In the genomic region with DNA sequence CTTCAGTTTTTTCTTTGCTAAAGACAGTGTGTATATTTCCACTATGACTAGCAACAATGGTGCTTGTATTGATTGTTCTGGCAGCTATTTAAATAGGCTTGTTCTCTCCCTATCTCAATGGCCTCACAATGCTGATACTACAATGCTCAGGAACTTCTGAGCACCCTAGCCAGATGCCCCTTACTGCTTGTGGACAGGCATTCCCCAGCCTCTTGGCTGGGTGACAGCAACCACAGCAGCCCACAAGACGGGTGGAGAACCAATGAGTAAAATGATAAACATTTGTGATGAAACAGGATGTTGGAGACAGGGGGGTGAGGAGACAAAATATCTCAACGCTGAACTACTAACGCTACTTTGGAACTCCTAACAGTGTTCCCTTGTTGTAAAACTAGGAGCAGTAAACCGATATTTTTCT, we compare ENCODE assay signal across 9 cellular contexts. TPM values are rescaled to one million over a fixed set of nuclear protein-coding genes. Genes with fewer than 3 reads are reported as not detected.
DNase-seq lines count a peak whose midpoint lies in the region; ATAC-seq and TF ChIP-seq lines count a peak whose summit lies in the region.
"Had no signal": no experiment of that assay in that cellular context is flagged by ENCODE, and none has a peak within 500 bp of the region (broad histone marks: within the 10 kb centered on the region; RNA-seq: fewer than 3 reads in every experiment).

No MANE protein-coding gene starts in this region.

- H3K27me3 ChIP-seq in ovary (no peaks in the 10 kb centered on the region), WERI-Rb-1 (ENCODE audit: insufficient read depth, low read depth, severe bottlenecking) (no peaks in the 10 kb centered on the region), H7 (ENCODE audit: control insufficient read depth, insufficient read depth, low read length) (no peaks in the 10 kb centered on the region)
- H3K27me3 ChIP-seq: ascending aorta had no signal

- H3K27me3 Mint-ChIP-seq in activated CD8-positive, alpha-beta T cell treated with anti-CD3 and anti-CD28 coated beads, Interleukin-2, amount 10 ng/mL, durations not matched to agents 7 days and 5 days (ENCODE audit: low read depth) = no peaks in the 10 kb centered on the region

- ATAC-seq in HG02642 (IDR thresholded peaks at IDR 0.05; ENCODE audit: poor library complexity, unreplicated experiment) = peak; percentile 83
- ATAC-seq in activated CD8-positive, alpha-beta T cell treated with anti-CD3 and anti-CD28 coated beads, Interleukin-2, amount 10 ng/mL, durations not matched to agents 7 days and 5 days = peak; percentile 74

- H3K36me3 ChIP-seq in ovary = no peaks in the 10 kb centered on the region
- H3K36me3 ChIP-seq in WERI-Rb-1 = no peaks in the 10 kb centered on the region
- H3K36me3 ChIP-seq in H7 (replicated peaks; ENCODE audit: control insufficient read depth, insufficient read depth, low read length) = no peaks in the 10 kb centered on the region
- H3K36me3 ChIP-seq: ascending aorta had no signal

- peaks cover 66% of the 10 kb centered on the region for H3K4me1 Mint-ChIP-seq in activated CD8-positive, alpha-beta T cell treated with anti-CD3 and anti-CD28 coated beads, Interleukin-2, amount 10 ng/mL, durations not matched to agents 7 days and 5 days (ENCODE audit: low read depth)

- TF ChIP-seq POLR2A in ovary (IDR thresholded peaks at IDR 0.05) = no peak

- peaks cover 13% of the 10 kb centered on the region for H3K4me1 ChIP-seq in ovary (ENCODE audit: insufficient read depth)

- H3K4me3 Mint-ChIP-seq in activated CD8-positive, alpha-beta T cell treated with anti-CD3 and anti-CD28 coated beads, Interleukin-2, amount 10 ng/mL, durations not matched to agents 7 days and 5 days = peak overlapping the region; percentile 66

- H3K9me3 ChIP-seq in ovary (no peaks in the 10 kb centered on the region), WERI-Rb-1 (ENCODE audit: severe bottlenecking) (no peaks in the 10 kb centered on the region)
- H3K9me3 ChIP-seq: ascending aorta had no signal

- no peaks in the 10 kb centered on the region for H3K9me3 Mint-ChIP-seq in activated CD8-positive, alpha-beta T cell treated with anti-CD3 and anti-CD28 coated beads, Interleukin-2, amount 10 ng/mL, durations not matched to agents 7 days and 5 days (ENCODE audit: insufficient read depth)

- no peak for TF ChIP-seq EP300 in ovary (IDR thresholded peaks at IDR 0.05)

- H3K27ac ChIP-seq in epithelial cell of prostate = peak overlapping the region; percentile 94
- no peak overlapping the region for H3K27ac ChIP-seq in ovary
- H3K27ac ChIP-seq in WERI-Rb-1 = no peak overlapping the region
- H3K27ac ChIP-seq: ascending aorta had no signal

- CTCF ChIA-PET in activated CD8-positive, alpha-beta T cell treated with anti-CD3 and anti-CD28 coated beads, Interleukin-2, amount 10 ng/mL, durations not matched to agents 7 days and 5 days (lab: Charles Lee) = interaction anchor here (0.9 to 2.8 kb wide), 7 partner anchors 9 to 60 kb away, joined by 3 to 11 read pairs (median 4); no protein-coding TSS in a partner anchor

- intact Hi-C loops in ovary (cut with DNase I) = no loop called here

- H3K4me3 ChIP-seq in ovary (no peak overlapping the region), WERI-Rb-1 (ENCODE audit: low read depth, low read length) (no peak overlapping the region), H7 (ENCODE audit: insufficient read depth, low read depth, low read length) (no peak overlapping the region)
- H3K4me3 ChIP-seq: ascending aorta had no signal

- peaks cover 21% of the 10 kb centered on the region for H3K36me3 Mint-ChIP-seq in activated CD8-positive, alpha-beta T cell treated with anti-CD3 and anti-CD28 coated beads, Interleukin-2, amount 10 ng/mL, durations not matched to agents 7 days and 5 days (ENCODE audit: low read depth)

- peak overlapping the region; percentile 93 for H3K27ac Mint-ChIP-seq in activated CD8-positive, alpha-beta T cell treated with anti-CD3 and anti-CD28 coated beads, Interleukin-2, amount 10 ng/mL, durations not matched to agents 7 days and 5 days

- TF ChIP-seq CTCF in GM10266 (IDR thresholded peaks at IDR 0.05; ENCODE audit: control insufficient read depth, insufficient read depth, low read depth, missing control alignments) (no peak), ovary (IDR thresholded peaks at IDR 0.05) (no peak), WERI-Rb-1 (IDR thresholded peaks at IDR 0.05; ENCODE audit: low read depth, low read length) (no peak)

- peak; percentile 27 for DNase-seq in GM10266 (ENCODE audit: extremely low spot score)
- peak; percentile 58 for DNase-seq in NCI-H2029 treated with DMSO at 0.1 percent for 48 hours (lab: John Stamatoyannopoulos, UW)
- DNase-seq in activated CD8-positive, alpha-beta T cell treated with anti-CD3 and anti-CD28 coated beads, Interleukin-2, amount 10 ng/mL, durations not matched to agents 7 days and 5 days = peak; percentile 79
- DNase-seq in epithelial cell of prostate (ENCODE audit: low read depth, low spot score) = peak; percentile 87
- peak; percentile 57 to 72 (median 60) for DNase-seq in ovary
- DNase-seq in WERI-Rb-1 = no peak
- DNase-seq in H7 = no peak

- WGBS in ovary, 3 donors = 23 to 32% (median 26%) methylated on average over 4 of the region's 4 CpGs

- POLR2A ChIA-PET in activated CD8-positive, alpha-beta T cell treated with anti-CD3 and anti-CD28 coated beads, Interleukin-2, amount 10 ng/mL, durations not matched to agents 7 days and 5 days (lab: Charles Lee) = interaction anchor here (0.7 to 3.0 kb wide), 11 partner anchors 9 to 83 kb away, joined by 3 to 24 read pairs (median 5); no protein-coding TSS in a partner anchor

RNA-seq across cellular contexts. Expression of a gene that starts 42.3 kb away (rescaled TPM):
- 10 to 100 TPM; 22.8 to 23.1 TPM for total RNA-seq in activated CD8-positive, alpha-beta T cell treated with anti-CD3 and anti-CD28 coated beads, Interleukin-2, amount 10 ng/mL, durations not matched to agents 7 days and 5 days
- 10 to 100 TPM; 21.1 to 58.9 (median 32.9) TPM for total RNA-seq in ovary
- 10 to 100 TPM in 1 of 2 donors, 1 to 10 TPM in 1; 8.4 to 16.9 TPM for polyA plus RNA-seq in ovary
- 4.1 and 6.5 TPM in 2 replicates for total RNA-seq in H7 (2014; rRNA removed; shearing (Covaris generic))

Comparison
In these comparisons a context has a peak if more than half of its experiments do, and no peak if none do; other contexts are left out.
1. DNase-seq: peak in GM10266 (single experiment), NCI-H2029 treated with DMSO at 0.1 percent for 48 hours (single experiment), activated CD8-positive, alpha-beta T cell treated with anti-CD3 and anti-CD28 coated beads, Interleukin-2, amount 10 ng/mL, durations not matched to agents 7 days and 5 days (single experiment), epithelial cell of prostate (single experiment) and ovary (5 of 5); none in WERI-Rb-1 (single experiment) and H7 (single experiment).